In genomic region chr2:29104589-29105164, GRCh38 we compare ENCODE assay signal across 3 cellular contexts.
TF ChIP-seq lines count a peak whose summit lies in the region.

No MANE protein-coding gene starts in this region.

TF ChIP-seq in SK-N-SH, 30 proteins besides CTCF, POLR2A, EP300 and RAD21 (continued from another document):
- TF ChIP-seq REST (IDR thresholded peaks at IDR 0.05; ENCODE audit: low read depth, low read length) (peak; percentile 88), POLR2AphosphoS5 (IDR thresholded peaks at IDR 0.05; ENCODE audit: low read depth, low read length) (no peak)
TF ChIP-seq in SK-N-SH: peak in this region for 2.

TF ChIP-seq in SK-N-SH treated with all-trans-retinoic acid at 6 μM for 48 hours, 23 proteins besides CTCF, POLR2A, EP300 and RAD21 (continued from another document):
- TF ChIP-seq PATZ1 (CRISPR knock-in tag; IDR thresholded peaks at IDR 0.05; ENCODE audit: borderline replicate concordance): no peak
- no peak for TF ChIP-seq ISL1 (CRISPR knock-in tag; IDR thresholded peaks at IDR 0.05)
- TF ChIP-seq, protein P1, sequence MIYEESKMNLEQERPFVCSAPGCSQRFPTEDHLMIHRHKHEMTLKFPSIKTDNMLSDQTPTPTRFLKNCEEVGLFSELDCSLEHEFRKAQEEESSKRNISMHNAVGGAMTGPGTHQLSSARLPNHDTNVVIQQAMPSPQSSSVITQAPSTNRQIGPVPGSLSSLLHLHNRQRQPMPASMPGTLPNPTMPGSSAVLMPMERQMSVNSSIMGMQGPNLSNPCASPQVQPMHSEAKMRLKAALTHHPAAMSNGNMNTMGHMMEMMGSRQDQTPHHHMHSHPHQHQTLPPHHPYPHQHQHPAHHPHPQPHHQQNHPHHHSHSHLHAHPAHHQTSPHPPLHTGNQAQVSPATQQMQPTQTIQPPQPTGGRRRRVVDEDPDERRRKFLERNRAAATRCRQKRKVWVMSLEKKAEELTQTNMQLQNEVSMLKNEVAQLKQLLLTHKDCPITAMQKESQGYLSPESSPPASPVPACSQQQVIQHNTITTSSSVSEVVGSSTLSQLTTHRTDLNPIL (CRISPR knock-in tag; IDR thresholded peaks at IDR 0.05; ENCODE audit: low read depth): no peak
- TF ChIP-seq CSDC2 (CRISPR knock-in tag; IDR thresholded peaks at IDR 0.05): no peak
- TF ChIP-seq, protein P2, sequence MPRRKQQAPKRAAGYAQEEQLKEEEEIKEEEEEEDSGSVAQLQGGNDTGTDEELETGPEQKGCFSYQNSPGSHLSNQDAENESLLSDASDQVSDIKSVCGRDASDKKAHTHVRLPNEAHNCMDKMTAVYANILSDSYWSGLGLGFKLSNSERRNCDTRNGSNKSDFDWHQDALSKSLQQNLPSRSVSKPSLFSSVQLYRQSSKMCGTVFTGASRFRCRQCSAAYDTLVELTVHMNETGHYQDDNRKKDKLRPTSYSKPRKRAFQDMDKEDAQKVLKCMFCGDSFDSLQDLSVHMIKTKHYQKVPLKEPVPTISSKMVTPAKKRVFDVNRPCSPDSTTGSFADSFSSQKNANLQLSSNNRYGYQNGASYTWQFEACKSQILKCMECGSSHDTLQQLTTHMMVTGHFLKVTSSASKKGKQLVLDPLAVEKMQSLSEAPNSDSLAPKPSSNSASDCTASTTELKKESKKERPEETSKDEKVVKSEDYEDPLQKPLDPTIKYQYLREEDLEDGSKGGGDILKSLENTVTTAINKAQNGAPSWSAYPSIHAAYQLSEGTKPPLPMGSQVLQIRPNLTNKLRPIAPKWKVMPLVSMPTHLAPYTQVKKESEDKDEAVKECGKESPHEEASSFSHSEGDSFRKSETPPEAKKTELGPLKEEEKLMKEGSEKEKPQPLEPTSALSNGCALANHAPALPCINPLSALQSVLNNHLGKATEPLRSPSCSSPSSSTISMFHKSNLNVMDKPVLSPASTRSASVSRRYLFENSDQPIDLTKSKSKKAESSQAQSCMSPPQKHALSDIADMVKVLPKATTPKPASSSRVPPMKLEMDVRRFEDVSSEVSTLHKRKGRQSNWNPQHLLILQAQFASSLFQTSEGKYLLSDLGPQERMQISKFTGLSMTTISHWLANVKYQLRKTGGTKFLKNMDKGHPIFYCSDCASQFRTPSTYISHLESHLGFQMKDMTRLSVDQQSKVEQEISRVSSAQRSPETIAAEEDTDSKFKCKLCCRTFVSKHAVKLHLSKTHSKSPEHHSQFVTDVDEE (CRISPR knock-in tag; IDR thresholded peaks at IDR 0.05): no peak
- no peak for TF ChIP-seq BACH2 (CRISPR knock-in tag; IDR thresholded peaks at IDR 0.05; ENCODE audit: borderline replicate concordance)
- TF ChIP-seq TCF4 (CRISPR knock-in tag; IDR thresholded peaks at IDR 0.05; ENCODE audit: borderline replicate concordance): no peak
- TF ChIP-seq, protein P3, sequence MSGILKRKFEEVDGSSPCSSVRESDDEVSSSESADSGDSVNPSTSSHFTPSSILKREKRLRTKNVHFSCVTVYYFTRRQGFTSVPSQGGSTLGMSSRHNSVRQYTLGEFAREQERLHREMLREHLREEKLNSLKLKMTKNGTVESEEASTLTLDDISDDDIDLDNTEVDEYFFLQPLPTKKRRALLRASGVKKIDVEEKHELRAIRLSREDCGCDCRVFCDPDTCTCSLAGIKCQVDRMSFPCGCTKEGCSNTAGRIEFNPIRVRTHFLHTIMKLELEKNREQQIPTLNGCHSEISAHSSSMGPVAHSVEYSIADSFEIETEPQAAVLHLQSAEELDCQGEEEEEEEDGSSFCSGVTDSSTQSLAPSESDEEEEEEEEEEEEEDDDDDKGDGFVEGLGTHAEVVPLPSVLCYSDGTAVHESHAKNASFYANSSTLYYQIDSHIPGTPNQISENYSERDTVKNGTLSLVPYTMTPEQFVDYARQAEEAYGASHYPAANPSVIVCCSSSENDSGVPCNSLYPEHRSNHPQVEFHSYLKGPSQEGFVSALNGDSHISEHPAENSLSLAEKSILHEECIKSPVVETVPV (CRISPR knock-in tag; IDR thresholded peaks at IDR 0.05): no peak
- TF ChIP-seq GLIS3 (CRISPR knock-in tag; IDR thresholded peaks at IDR 0.05): no peak
- no peak for TF ChIP-seq ZNF8 (CRISPR knock-in tag; IDR thresholded peaks at IDR 0.05)
- TF ChIP-seq ZFP30 (CRISPR knock-in tag; IDR thresholded peaks at IDR 0.05): no peak
- no peak for TF ChIP-seq PPARA (CRISPR knock-in tag; IDR thresholded peaks at IDR 0.05; ENCODE audit: borderline replicate concordance)
- no peak for TF ChIP-seq ESRRG (CRISPR knock-in tag; IDR thresholded peaks at IDR 0.05)
- no peak for TF ChIP-seq SNAI2 (CRISPR knock-in tag; IDR thresholded peaks at IDR 0.05)
TF ChIP-seq in SK-N-SH treated with all-trans-retinoic acid at 6 μM for 48 hours: peak in this region for 0.

TF ChIP-seq in HCT116, 20 proteins besides CTCF, POLR2A, EP300 and RAD21 (continued from another document):
- no peak for TF ChIP-seq REST (IDR thresholded peaks at IDR 0.05; ENCODE audit: low read depth)
- no peak for TF ChIP-seq CEBPB (IDR thresholded peaks at IDR 0.05; ENCODE audit: low read depth)
- TF ChIP-seq, protein P4, sequence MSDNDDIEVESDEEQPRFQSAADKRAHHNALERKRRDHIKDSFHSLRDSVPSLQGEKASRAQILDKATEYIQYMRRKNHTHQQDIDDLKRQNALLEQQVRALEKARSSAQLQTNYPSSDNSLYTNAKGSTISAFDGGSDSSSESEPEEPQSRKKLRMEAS (IDR thresholded peaks at IDR 0.05): no peak
- no peak for TF ChIP-seq ZFX (IDR thresholded peaks at IDR 0.05)
- no peak for TF ChIP-seq SP1 (IDR thresholded peaks at IDR 0.05; ENCODE audit: low read depth)
